28 cellular contexts compared by ENCODE assay signal in the genomic region with DNA sequence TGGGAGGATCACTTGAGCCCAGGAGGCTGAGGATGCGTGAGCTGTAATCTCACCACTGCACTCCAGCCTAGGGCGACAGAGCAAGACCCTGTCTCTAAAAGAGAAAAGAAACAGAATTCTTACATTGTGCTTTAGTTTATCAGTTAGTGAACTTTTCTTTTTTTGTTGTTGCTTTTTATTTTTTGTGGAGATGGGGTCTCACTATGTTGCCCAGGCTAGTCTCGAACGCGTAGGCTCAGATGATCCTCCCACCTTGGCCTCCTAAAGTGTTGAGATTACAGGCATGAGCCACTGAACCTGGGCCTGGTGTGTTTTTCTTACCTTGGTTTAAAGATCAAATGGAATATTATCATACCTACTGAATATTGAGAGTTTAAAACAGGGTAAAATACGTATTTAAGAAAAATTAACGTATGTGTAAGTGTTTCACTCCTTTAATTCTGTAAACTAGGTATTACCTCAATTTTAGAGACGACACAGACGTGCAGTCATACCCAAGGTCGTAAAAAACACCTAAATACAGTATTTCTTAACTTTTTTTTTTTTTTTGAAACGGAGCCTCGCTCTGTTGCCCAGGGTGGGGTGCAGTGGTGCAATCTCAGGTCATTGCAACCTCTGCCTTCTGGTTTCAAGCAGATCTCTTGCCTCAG.
"Had no signal": no experiment of that assay in that cellular context is flagged by ENCODE, and none has a peak within 500 bp of the region (broad histone marks: within the 10 kb centered on the region; RNA-seq: fewer than 3 reads in every experiment).

No MANE protein-coding gene starts in this region.

- H3K27ac ChIP-seq: epithelial cell of prostate, gastroesophageal sphincter, hepatocyte, parathyroid adenoma, right atrium auricular region, sigmoid colon, testis, tibial artery, upper lobe of right lung, uterus had no signal

- H3K36me3 ChIP-seq: gastroesophageal sphincter, heart left ventricle, right atrium auricular region, sigmoid colon, spleen, tibial artery, upper lobe of right lung, uterus had no signal

- H3K36me3 Mint-ChIP-seq: naive B cell; natural killer cell treated with Interleukin-12 subunit alpha and Interleukin-12 subunit beta and Interleukin-15 and Interleukin-18, amount 100 ng/mL, for 72 hours had no signal

- H3K4me3 Mint-ChIP-seq: endodermal cell; memory B cell; naive B cell; natural killer cell treated with Interleukin-12 subunit alpha and Interleukin-12 subunit beta and Interleukin-15 and Interleukin-18, amount 100 ng/mL, for 72 hours; neural crest cell; stimulated activated memory B cell treated with anti-CD40 and anti-IgM and Interleukin-4, amounts not matched to agents 10 μg/mL and 1 μg/mL and 100 μg/mL, for 72 hours had no signal

- H3K9ac ChIP-seq: parathyroid adenoma had no signal

- H3K27ac Mint-ChIP-seq: memory B cell; natural killer cell treated with Interleukin-12 subunit alpha and Interleukin-12 subunit beta and Interleukin-15 and Interleukin-18, amount 100 ng/mL, for 72 hours; progenitor cell of endocrine pancreas; stimulated activated memory B cell treated with anti-CD40 and anti-IgM and Interleukin-4, amounts not matched to agents 10 μg/mL and 1 μg/mL and 100 μg/mL, for 72 hours had no signal

- H3K27me3 Mint-ChIP-seq: memory B cell; naive B cell; natural killer cell treated with Interleukin-12 subunit alpha and Interleukin-12 subunit beta and Interleukin-15 and Interleukin-18, amount 100 ng/mL, for 72 hours; progenitor cell of endocrine pancreas; stimulated activated memory B cell treated with anti-CD40 and anti-IgM and Interleukin-4, amounts not matched to agents 10 μg/mL and 1 μg/mL and 100 μg/mL, for 72 hours had no signal

- H3K9me3 Mint-ChIP-seq: memory B cell; naive B cell; natural killer cell treated with Interleukin-12 subunit alpha and Interleukin-12 subunit beta and Interleukin-15 and Interleukin-18, amount 100 ng/mL, for 72 hours; stimulated activated memory B cell treated with anti-CD40 and anti-IgM and Interleukin-4, amounts not matched to agents 10 μg/mL and 1 μg/mL and 100 μg/mL, for 72 hours had no signal

- H3K4me3 ChIP-seq: dorsolateral prefrontal cortex, gastroesophageal sphincter, heart left ventricle, hepatocyte, lung, right atrium auricular region, sigmoid colon, skin epidermis, spleen, testis, tibial artery, upper lobe of right lung, uterus had no signal

- H3K4me1 Mint-ChIP-seq: stimulated activated memory B cell treated with anti-CD40 and anti-IgM and Interleukin-4, amounts not matched to agents 10 μg/mL and 1 μg/mL and 100 μg/mL, for 72 hours had no signal

- H3K27me3 ChIP-seq: dorsolateral prefrontal cortex, gastroesophageal sphincter, heart left ventricle, hepatocyte, right atrium auricular region, sigmoid colon, spleen, testis, tibial artery, upper lobe of right lung, uterus had no signal

- DNase-seq: dorsolateral prefrontal cortex; effector CD4-positive, alpha-beta T cell; endodermal cell; foreskin fibroblast; heart left ventricle; kidney; naive B cell; sigmoid colon; spleen; stimulated activated CD4-positive, alpha-beta T cell treated with anti-CD3 and anti-CD28 coated beads, Interleukin-4, amount 100 ng/mL, for 4 hours; stimulated activated naive CD8-positive, alpha-beta T cell treated with anti-CD3 and anti-CD28 coated beads, Interleukin-15, Interleukin-2, amounts not matched to agents 100 U/mL and 50 U/mL, for 24 hours; substantia nigra; testis; tibial artery; upper lobe of right lung; uterus had no signal

- H3K9me3 ChIP-seq: gastroesophageal sphincter, heart left ventricle, right atrium auricular region, sigmoid colon, spleen, testis, tibial artery, upper lobe of right lung, uterus had no signal
